In the genomic region with DNA sequence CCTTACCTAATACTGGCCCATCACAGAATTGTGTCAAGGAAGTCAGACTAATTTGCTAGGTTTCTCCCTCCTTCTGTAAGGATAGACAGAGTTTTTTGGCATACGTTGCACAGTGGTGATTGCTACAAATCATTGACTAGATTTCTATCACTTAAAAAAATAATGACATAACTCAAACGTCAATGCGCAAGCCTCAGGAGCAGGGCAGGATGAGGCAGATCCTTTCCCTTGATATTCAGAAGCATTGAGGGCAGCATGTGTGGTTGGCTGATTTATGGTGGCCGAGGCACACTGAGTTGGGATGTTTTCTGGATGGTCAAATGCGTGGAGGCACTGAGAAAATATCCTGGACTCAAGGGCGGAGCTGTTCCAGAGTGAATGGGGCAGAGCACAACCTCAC, we compare ENCODE assay signal across 1 cellular context.
TF ChIP-seq lines count a peak whose summit lies in the region.

No MANE protein-coding gene starts in this region.

TF ChIP-seq in HEK293, 187 proteins besides CTCF, POLR2A, EP300 and RAD21 (continued from another document):
- TF ChIP-seq ZNF843 (tag by site-specific recombination; IDR thresholded peaks at IDR 0.05), result 0 out of 2 replicates have a peak, but pooled peaks have one; percentile 41
- no peak for TF ChIP-seq ZNF23 (tag by site-specific recombination; IDR thresholded peaks at IDR 0.05; ENCODE audit: borderline replicate concordance)
TF ChIP-seq in HEK293: peak in this region for 9.
